Comparison of ENCODE assay signal across 19 cellular contexts in genomic region chr16:89377446-89377838, GRCh38.
A peak's percentile ranks its signal among the peaks of the same experiment; 100 is the strongest.
DNase-seq lines count a peak whose midpoint lies in the region; ATAC-seq, FAIRE-seq and TF ChIP-seq lines count a peak whose summit lies in the region.
"Had no signal": no experiment of that assay in that cellular context is flagged by ENCODE, and none has a peak within 500 bp of the region (broad histone marks: within the 10 kb centered on the region; RNA-seq: fewer than 3 reads in every experiment).

No MANE protein-coding gene starts in this region.

- TF ChIP-seq CTCF in natural killer cell (IDR thresholded peaks at IDR 0.05), result no peak

- peaks cover 44% of the 10 kb centered on the region for H3K36me3 Mint-ChIP-seq in stimulated activated naive CD8-positive, alpha-beta T cell treated with anti-CD3 and anti-CD28 coated beads, Interleukin-15, Interleukin-2, amounts not matched to agents 100 ng/mL and 50 ng/mL, for 24 hours (ENCODE audit: low read depth)
- peaks cover 21% of the 10 kb centered on the region for H3K36me3 Mint-ChIP-seq in activated T-helper 2 cell treated with anti-CD3 and anti-CD28 coated beads, Interferon-gamma antibody, Interleukin-2, Interleukin-4, amounts not matched to agents 10 μg/mL and 5 μg/mL and 100 μg/mL, durations not matched to agents 14 hours and 24 hours and 36 hours (ENCODE audit: low read depth)
- no peaks in the 10 kb centered on the region for H3K36me3 Mint-ChIP-seq in natural killer cell

- intact Hi-C loops in activated T-helper 2 cell treated with anti-CD3 and anti-CD28 coated beads, Interferon-gamma antibody, Interleukin-2, Interleukin-4, amounts not matched to agents 10 μg/mL and 5 μg/mL and 100 μg/mL, durations not matched to agents 14 hours and 24 hours and 36 hours (cut with micrococcal nuclease), result no loop called here
- intact Hi-C loops in natural killer cell (cut with micrococcal nuclease), result no loop called here

- TF ChIP-seq POLR2A in H54 (IDR thresholded peaks at IDR 0.05; ENCODE audit: low read depth, low read length), result no peak

- no peak overlapping the region for H3K4me3 Mint-ChIP-seq in stimulated activated naive CD8-positive, alpha-beta T cell treated with anti-CD3 and anti-CD28 coated beads, Interleukin-15, Interleukin-2, amounts not matched to agents 100 ng/mL and 50 ng/mL, for 24 hours
- no peak overlapping the region for H3K4me3 Mint-ChIP-seq in activated T-helper 2 cell treated with anti-CD3 and anti-CD28 coated beads, Interferon-gamma antibody, Interleukin-2, Interleukin-4, amounts not matched to agents 10 μg/mL and 5 μg/mL and 100 μg/mL, durations not matched to agents 14 hours and 24 hours and 36 hours (ENCODE audit: low read depth)
- H3K4me3 Mint-ChIP-seq in natural killer cell, result no peak overlapping the region

- ATAC-seq in stimulated activated naive CD8-positive, alpha-beta T cell treated with anti-CD3 and anti-CD28 coated beads, Interleukin-15, Interleukin-2, amounts not matched to agents 100 U/mL and 50 U/mL, for 24 hours, result no peak
- ATAC-seq in natural killer cell, result peak in 1 of 3 donors; percentile 17
- ATAC-seq: mucosa of descending colon, psoas muscle had no signal

- FAIRE-seq in H54 (lab: Jason Lieb, UNC), result no peak
- FAIRE-seq: keratinocyte, RCC 7860 had no signal

- H3K27ac Mint-ChIP-seq in stimulated activated naive CD8-positive, alpha-beta T cell treated with anti-CD3 and anti-CD28 coated beads, Interleukin-15, Interleukin-2, amounts not matched to agents 100 ng/mL and 50 ng/mL, for 24 hours, result peak overlapping the region; percentile 71
- H3K27ac Mint-ChIP-seq in activated T-helper 2 cell treated with anti-CD3 and anti-CD28 coated beads, Interferon-gamma antibody, Interleukin-2, Interleukin-4, amounts not matched to agents 10 μg/mL and 5 μg/mL and 100 μg/mL, durations not matched to agents 14 hours and 24 hours and 36 hours, result peak overlapping the region; percentile 64
- H3K27ac Mint-ChIP-seq in natural killer cell, result peak overlapping the region; percentile 52 to 76

- no peak for DNase-seq in stimulated activated naive CD8-positive, alpha-beta T cell treated with anti-CD3 and anti-CD28 coated beads, Interleukin-15, Interleukin-2, amounts not matched to agents 100 U/mL and 50 U/mL, for 24 hours
- DNase-seq in activated T-helper 2 cell treated with anti-CD3 and anti-CD28 coated beads, Interferon-gamma antibody, Interleukin-2, Interleukin-4, amounts not matched to agents 10 μg/mL and 5 μg/mL and 100 μg/mL, durations not matched to agents 14 hours and 24 hours and 36 hours (ENCODE audit: low spot score), result no peak
- no peak for DNase-seq in natural killer cell
- no peak for DNase-seq in iPS-NIHi7 (ENCODE audit: extremely low spot score)
- no peak for DNase-seq in stimulated activated CD4-positive, alpha-beta T cell treated with anti-CD3 and anti-CD28 coated beads, Interleukin-15, amount 100 ng/mL, for 24 hours
- DNase-seq in H54 (ENCODE audit: insufficient read length, low spot score), result no peak
- DNase-seq: activated CD4-positive, alpha-beta T cell treated with anti-CD3 and anti-CD28 coated beads for 48 hours; activated CD8-positive, alpha-beta memory T cell treated with anti-CD3 and anti-CD28 coated beads, Interleukin-2, amount 50 U/mL, for 48 hours; activated naive CD4-positive, alpha-beta T cell treated with anti-CD3 and anti-CD28 coated beads, Interleukin-2, amount 50 U/mL, for 16 hours; caudate nucleus; DMS153; mucosa of descending colon; NCI-H187 treated with DMSO at 0.1 percent for 48 hours; NCI-H526 treated with DMSO at 0.1 percent for 48 hours; testis had no signal

- no peaks in the 10 kb centered on the region for H3K9me3 Mint-ChIP-seq in stimulated activated naive CD8-positive, alpha-beta T cell treated with anti-CD3 and anti-CD28 coated beads, Interleukin-15, Interleukin-2, amounts not matched to agents 100 ng/mL and 50 ng/mL, for 24 hours
- peaks cover 4% of the 10 kb centered on the region for H3K9me3 Mint-ChIP-seq in activated T-helper 2 cell treated with anti-CD3 and anti-CD28 coated beads, Interferon-gamma antibody, Interleukin-2, Interleukin-4, amounts not matched to agents 10 μg/mL and 5 μg/mL and 100 μg/mL, durations not matched to agents 14 hours and 24 hours and 36 hours
- H3K9me3 Mint-ChIP-seq in natural killer cell, result no peaks in the 10 kb centered on the region

- H3K27me3 Mint-ChIP-seq in stimulated activated naive CD8-positive, alpha-beta T cell treated with anti-CD3 and anti-CD28 coated beads, Interleukin-15, Interleukin-2, amounts not matched to agents 100 ng/mL and 50 ng/mL, for 24 hours, result no peaks in the 10 kb centered on the region
- H3K27me3 Mint-ChIP-seq in activated T-helper 2 cell treated with anti-CD3 and anti-CD28 coated beads, Interferon-gamma antibody, Interleukin-2, Interleukin-4, amounts not matched to agents 10 μg/mL and 5 μg/mL and 100 μg/mL, durations not matched to agents 14 hours and 24 hours and 36 hours (ENCODE audit: low read depth), result no peaks in the 10 kb centered on the region
- H3K27me3 Mint-ChIP-seq in natural killer cell (ENCODE audit: low read depth in 2 of 2), result no peaks in the 10 kb centered on the region

- H3K4me1 Mint-ChIP-seq in stimulated activated naive CD8-positive, alpha-beta T cell treated with anti-CD3 and anti-CD28 coated beads, Interleukin-15, Interleukin-2, amounts not matched to agents 100 ng/mL and 50 ng/mL, for 24 hours (ENCODE audit: low read depth), result peaks cover 95% of the 10 kb centered on the region
- peaks cover 31% of the 10 kb centered on the region for H3K4me1 Mint-ChIP-seq in activated T-helper 2 cell treated with anti-CD3 and anti-CD28 coated beads, Interferon-gamma antibody, Interleukin-2, Interleukin-4, amounts not matched to agents 10 μg/mL and 5 μg/mL and 100 μg/mL, durations not matched to agents 14 hours and 24 hours and 36 hours (ENCODE audit: low read depth)
- peaks cover 76% of the 10 kb centered on the region in 2 donors for H3K4me1 Mint-ChIP-seq in natural killer cell
